In genomic region chr4:121952290-121952689, GRCh38 we compare ENCODE assay signal across 1 cellular context.
TF ChIP-seq lines count a peak whose summit lies in the region.

No MANE protein-coding gene starts in this region.

TF ChIP-seq in WTC11, 78 proteins besides CTCF, POLR2A, EP300 and RAD21 (continued from another document):
- TF ChIP-seq NFYB (CRISPR knock-in tag; conservative IDR thresholded peaks at IDR 0.05; ENCODE audit: low read depth), result no peak
- no peak for TF ChIP-seq GABPB1 (CRISPR knock-in tag; IDR thresholded peaks at IDR 0.05)
